7 cellular contexts compared by ENCODE assay signal in genomic region chr1:37518949-37519348, GRCh38. TPM values are rescaled to one million over a fixed set of nuclear protein-coding genes. Genes with fewer than 3 reads are reported as not detected.
A peak's percentile ranks its signal among the peaks of the same experiment; 100 is the strongest.
DNase-seq lines count a peak whose midpoint lies in the region; TF ChIP-seq lines count a peak whose summit lies in the region.
"Not testable (repeated sequence)": the region's sequence is repeated elsewhere in the genome, so short reads cannot be mapped to it uniquely, and the experiment has no call there.

No MANE protein-coding gene starts in this region.

- not testable (repeated sequence) for H3K36me3 ChIP-seq in OCI-LY1 (ENCODE audit: insufficient read depth, low read length); neural progenitor cell

- not testable (repeated sequence) for H3K9me3 Mint-ChIP-seq in activated CD4-positive, alpha-beta T cell treated with anti-CD3 and anti-CD28 coated beads, Interleukin-2, amount 10 ng/mL, durations not matched to agents 24 days and 14 days; neural progenitor cell

- not testable (repeated sequence) for H4K20me1 ChIP-seq in OCI-LY1 (ENCODE audit: insufficient read depth, low read length); neural progenitor cell (ENCODE audit: low read depth)

- H3K27ac Mint-ChIP-seq in activated CD4-positive, alpha-beta T cell treated with anti-CD3 and anti-CD28 coated beads, Interleukin-2, amount 10 ng/mL, durations not matched to agents 24 days and 14 days, result peak overlapping the region; percentile 85
- H3K27ac Mint-ChIP-seq in neural progenitor cell, result peak overlapping the region; percentile 98

- H2AFZ ChIP-seq in OCI-LY1 (ENCODE audit: low read length), result not testable (repeated sequence)
- peak overlapping the region; percentile 42 for H2AFZ ChIP-seq in neural progenitor cell (replicated peaks)

- H3K9me2 ChIP-seq in OCI-LY1 (ENCODE audit: low read depth, low read length), result not testable (repeated sequence)

- H3K4me2 ChIP-seq in OCI-LY1 (ENCODE audit: low read length), result peak overlapping the region; percentile 14
- H3K4me2 ChIP-seq in neural progenitor cell, result not testable (repeated sequence)

- TF ChIP-seq CTCF in OCI-LY1 (IDR thresholded peaks at IDR 0.05; ENCODE audit: low read length); epithelial cell of proximal tubule (conservative IDR thresholded peaks at IDR 0.05; ENCODE audit: low read depth, low read length); neural progenitor cell (IDR thresholded peaks at IDR 0.05): not testable (repeated sequence)

- not testable (repeated sequence) for H3K9me3 ChIP-seq in OCI-LY1 (ENCODE audit: low read length); neural progenitor cell (ENCODE audit: low read depth)

- intact Hi-C loops in activated CD4-positive, alpha-beta T cell treated with anti-CD3 and anti-CD28 coated beads, Interleukin-2, amount 10 ng/mL, durations not matched to agents 24 days and 14 days (cut with micrococcal nuclease), result not testable (repeated sequence)

- H3K27ac ChIP-seq in OCI-LY1 (ENCODE audit: low read depth, low read length, poor library complexity, severe bottlenecking), result peak overlapping the region; percentile 59
- H3K27ac ChIP-seq in neural progenitor cell, result not testable (repeated sequence)

- H3K79me2 ChIP-seq in OCI-LY1 (ENCODE audit: insufficient read depth, low read length); neural progenitor cell (ENCODE audit: low read depth): not testable (repeated sequence)

- H3K27me3 Mint-ChIP-seq in activated CD4-positive, alpha-beta T cell treated with anti-CD3 and anti-CD28 coated beads, Interleukin-2, amount 10 ng/mL, durations not matched to agents 24 days and 14 days; neural progenitor cell (ENCODE audit: insufficient read depth, low read depth): not testable (repeated sequence)

- H3K4me1 ChIP-seq in OCI-LY1 (ENCODE audit: insufficient read depth, low read length, severe bottlenecking), result peaks cover 15% of the 10 kb centered on the region
- not testable (repeated sequence) for H3K4me1 ChIP-seq in neural progenitor cell

- H3K4me3 Mint-ChIP-seq in activated CD4-positive, alpha-beta T cell treated with anti-CD3 and anti-CD28 coated beads, Interleukin-2, amount 10 ng/mL, durations not matched to agents 24 days and 14 days, result peak overlapping the region; percentile 83
- H3K4me3 Mint-ChIP-seq in neural progenitor cell, result peak overlapping the region; percentile 30

- not testable (repeated sequence) for H3K27me3 ChIP-seq in OCI-LY1 (ENCODE audit: insufficient read depth, low read length)
- H3K27me3 ChIP-seq in neural progenitor cell, result peaks cover 15% of the 10 kb centered on the region

- DNase-seq in activated CD4-positive, alpha-beta T cell treated with anti-CD3 and anti-CD28 coated beads, Interleukin-2, amount 10 ng/mL, durations not matched to agents 24 days and 14 days, result peak; percentile 76
- peak; percentile 23 for DNase-seq in activated T-cell treated with anti-CD3 and anti-CD28 coated beads for 1 hour (ENCODE audit: low read depth)
- DNase-seq in activated naive CD4-positive, alpha-beta T cell treated with Interleukin-2 at 50 U/mL for 16 hours, result peak; percentile 27
- DNase-seq in epithelial cell of proximal tubule (ENCODE audit: low read depth), result not testable (repeated sequence)
- DNase-seq in neural progenitor cell (ENCODE audit: low spot score), result peak; percentile 19
- peak; percentile 12 for DNase-seq in stimulated activated CD8-positive, alpha-beta memory T cell treated with anti-CD3 and anti-CD28 coated beads, Interleukin-15, amount 100 ng/mL, for 24 hours (ENCODE audit: low read depth)

- H3K36me3 Mint-ChIP-seq in activated CD4-positive, alpha-beta T cell treated with anti-CD3 and anti-CD28 coated beads, Interleukin-2, amount 10 ng/mL, durations not matched to agents 24 days and 14 days (ENCODE audit: low read depth), result peaks cover 10% of the 10 kb centered on the region
- H3K36me3 Mint-ChIP-seq in neural progenitor cell, result not testable (repeated sequence)

- H3F3A ChIP-seq in OCI-LY1 (ENCODE audit: insufficient read depth, low read length), result not testable (repeated sequence)
- H3F3A ChIP-seq in neural progenitor cell (ENCODE audit: low read depth), result peaks cover 20% of the 10 kb centered on the region

- H3K4me3 ChIP-seq in OCI-LY1 (ENCODE audit: low read depth, low read length, poor library complexity, severe bottlenecking) (peak overlapping the region; percentile 24), epithelial cell of proximal tubule (ENCODE audit: low read depth, low read length) (peak overlapping the region; percentile 49)
- not testable (repeated sequence) for H3K4me3 ChIP-seq in neural progenitor cell

- peaks cover 22% of the 10 kb centered on the region for H3K4me1 Mint-ChIP-seq in activated CD4-positive, alpha-beta T cell treated with anti-CD3 and anti-CD28 coated beads, Interleukin-2, amount 10 ng/mL, durations not matched to agents 24 days and 14 days
- peaks cover 21% of the 10 kb centered on the region for H3K4me1 Mint-ChIP-seq in neural progenitor cell

- peak overlapping the region; percentile 49; the same call in 1 of the 2 replicates for H3K9ac ChIP-seq in OCI-LY1 (ENCODE audit: low read length)
- not testable (repeated sequence) for H3K9ac ChIP-seq in neural progenitor cell

RNA-seq across cellular contexts. Expression of gene MEAF6, which starts 4.4 kb away (rescaled TPM):
- 94.4 and 95.6 TPM in 2 replicates for total RNA-seq in activated CD4-positive, alpha-beta T cell treated with anti-CD3 and anti-CD28 coated beads, Interleukin-2, amount 10 ng/mL, durations not matched to agents 24 days and 14 days
- total RNA-seq in epithelial cell of proximal tubule, result 64.2 and 73.1 TPM in 2 replicates
- total RNA-seq in neural progenitor cell (ENCODE audit: low replicate concordance), result 83.4 and 127 TPM in 2 replicates

RNA-seq across cellular contexts. Expression of gene SNIP1, which starts 35.1 kb away (rescaled TPM):
- 22.7 and 25.4 TPM in 2 replicates for total RNA-seq in activated CD4-positive, alpha-beta T cell treated with anti-CD3 and anti-CD28 coated beads, Interleukin-2, amount 10 ng/mL, durations not matched to agents 24 days and 14 days
- total RNA-seq in epithelial cell of proximal tubule (6.8 and 8.3 TPM in 2 replicates), neural progenitor cell (ENCODE audit: low replicate concordance) (15.4 and 22.0 TPM in 2 replicates)

RNA-seq across cellular contexts. Expression of gene DNALI1, which starts 37.8 kb away (rescaled TPM):
- total RNA-seq in activated CD4-positive, alpha-beta T cell treated with anti-CD3 and anti-CD28 coated beads, Interleukin-2, amount 10 ng/mL, durations not matched to agents 24 days and 14 days, result not detected in 2 replicates
- total RNA-seq in epithelial cell of proximal tubule (3.5 and 16.4 TPM in 2 replicates), neural progenitor cell (ENCODE audit: low replicate concordance) (30.3 and 36.5 TPM in 2 replicates)

RNA-seq across cellular contexts. Expression of gene ZC3H12A, which starts 44.6 kb away (rescaled TPM):
- total RNA-seq in activated CD4-positive, alpha-beta T cell treated with anti-CD3 and anti-CD28 coated beads, Interleukin-2, amount 10 ng/mL, durations not matched to agents 24 days and 14 days, result 39.3 and 40.4 TPM in 2 replicates
- total RNA-seq in epithelial cell of proximal tubule (16.0 and 16.7 TPM in 2 replicates), neural progenitor cell (ENCODE audit: low replicate concordance) (1.2 and 3.5 TPM in 2 replicates)
